16 cellular contexts compared by ENCODE assay signal in genomic region chr7:99311702-99312101, GRCh38. TPM values are rescaled to one million over a fixed set of nuclear protein-coding genes. Genes with fewer than 3 reads are reported as not detected.
A peak's percentile ranks its signal among the peaks of the same experiment; 100 is the strongest.
DNase-seq lines count a peak whose midpoint lies in the region; ATAC-seq, FAIRE-seq and TF ChIP-seq lines count a peak whose summit lies in the region.
"Had no signal": no experiment of that assay in that cellular context is flagged by ENCODE, and none has a peak within 500 bp of the region (broad histone marks: within the 10 kb centered on the region; RNA-seq: fewer than 3 reads in every experiment).

No MANE protein-coding gene starts in this region.

- H3K4me1 ChIP-seq in IMR-90 (ENCODE audit: control insufficient read depth, insufficient read depth, low read length), result no peaks in the 10 kb centered on the region
- H3K4me1 ChIP-seq in osteoblast (ENCODE audit: insufficient read depth, low read length), result peaks cover 4% of the 10 kb centered on the region

- no peak overlapping the region for H2BK20ac ChIP-seq in IMR-90 (ENCODE audit: low read depth, low read length)

- H3K4me3 ChIP-seq in IMR-90 (ENCODE audit: insufficient read depth, low read depth, low read length) (no peak overlapping the region), bronchial epithelial cell (ENCODE audit: low read depth, low read length) (no peak overlapping the region), osteoblast (ENCODE audit: insufficient read depth, low read length) (no peak overlapping the region)
- H3K4me3 ChIP-seq: BLaER1 had no signal

- H3K9me1 ChIP-seq in IMR-90 (ENCODE audit: insufficient read depth, low read length), result peaks cover 2% of the 10 kb centered on the region; the same call in 1 of the 2 replicates

- no peaks in the 10 kb centered on the region for H3K79me1 ChIP-seq in IMR-90 (ENCODE audit: low read depth in 1 of 2, low read length in 2 of 2)

- 80% methylated on average over 1 of the region's 9 CpGs; no CpG with 5 or more reads in 1 of the 2 experiments for WGBS in IMR-90 (ENCODE audit: extremely low coverage in 2 of 2, insufficient read length in 1 of 2), 2 experiments

- no peak overlapping the region for H2BK5ac ChIP-seq in IMR-90 (ENCODE audit: low read depth, low read length, poor library complexity, severe bottlenecking)

- H3K14ac ChIP-seq in IMR-90 (replicated peaks; ENCODE audit: low read depth, low read length), result no peak overlapping the region

- H3K23ac ChIP-seq in IMR-90 (ENCODE audit: low read depth, low read length), result no peak overlapping the region

- no peak for TF ChIP-seq POLR2A in IMR-90 (IDR thresholded peaks at IDR 0.05; ENCODE audit: low read depth, low read length)

- H2BK15ac ChIP-seq in IMR-90 (ENCODE audit: low read depth, low read length), result no peak overlapping the region

- DNase-seq in ELR (ENCODE audit: low read depth) (peak; percentile 23), IMR-90 (no peak), bronchial epithelial cell (ENCODE audit: low read depth) (peak; percentile 34), kidney tubule cell (ENCODE audit: low spot score) (peak; percentile 21), HUDEP-2 (lab: John Stamatoyannopoulos, UW; ENCODE audit: unreplicated experiment in 76 of 76) (no peak), DMS153 treated with DMSO at 0.1 percent for 48 hours (lab: John Stamatoyannopoulos, UW; ENCODE audit: unreplicated experiment) (no peak), osteoblast (ENCODE audit: insufficient read length, low spot score, missing footprints) (no peak)
- DNase-seq: CD8-positive, alpha-beta memory T cell; H9; NCI-H1436 treated with DMSO at 0.1 percent for 48 hours; NCI-H2081 treated with DMSO at 0.1 percent for 48 hours; NCI-H524 treated with DMSO at 0.1 percent for 48 hours had no signal

- dilution Hi-C loops in IMR-90 (cut with HindIII; ENCODE audit: low sequenced_read_pairs, unreplicated experiment), result no loop called here

- POLR2A ChIA-PET in IMR-90 (lab: Charles Lee; ENCODE audit: unreplicated experiment), result no interaction called here

- no peak for TF ChIP-seq RAD21 in IMR-90 (IDR thresholded peaks at IDR 0.05; ENCODE audit: low read length)

- no peak overlapping the region for H3K18ac ChIP-seq in IMR-90 (ENCODE audit: low read depth, low read length)

- ATAC-seq in IMR-90 (ENCODE audit: low read depth), result peak; percentile 42
- ATAC-seq: Right ventricle myocardium inferior had no signal

- no peak overlapping the region for H4K8ac ChIP-seq in IMR-90 (ENCODE audit: low read depth in 2 of 2, low read length in 2 of 2)

- H3K27me3 ChIP-seq in IMR-90 (ENCODE audit: control insufficient read depth, insufficient read depth, low read length), result no peaks in the 10 kb centered on the region
- no peaks in the 10 kb centered on the region for H3K27me3 ChIP-seq in bronchial epithelial cell (ENCODE audit: control insufficient read depth, insufficient read depth, low read length)
- H3K27me3 ChIP-seq in osteoblast (ENCODE audit: insufficient read depth, low read length), result no peaks in the 10 kb centered on the region
- H3K27me3 ChIP-seq: BLaER1 had no signal

- H3K79me2 ChIP-seq in osteoblast (ENCODE audit: insufficient read depth, low read length), result no peaks in the 10 kb centered on the region

- H3K36me3 ChIP-seq in IMR-90 (ENCODE audit: control insufficient read depth, insufficient read depth, low read length) (no peaks in the 10 kb centered on the region), bronchial epithelial cell (ENCODE audit: control insufficient read depth, insufficient read depth, low read length) (no peaks in the 10 kb centered on the region), osteoblast (ENCODE audit: insufficient read depth, low read length) (no peaks in the 10 kb centered on the region)
- H3K36me3 ChIP-seq: BLaER1 had no signal

- H3K9ac ChIP-seq in IMR-90 (ENCODE audit: low read depth, low read length), result no peak overlapping the region
- H3K9ac ChIP-seq: BLaER1 had no signal

- intact Hi-C loops in IMR-90 (cut with micrococcal nuclease), result no loop called here

- H4K91ac ChIP-seq in IMR-90 (ENCODE audit: insufficient read depth, low read depth, low read length), result no peak overlapping the region

- no peaks in the 10 kb centered on the region for H4K20me1 ChIP-seq in IMR-90 (ENCODE audit: insufficient read depth, low read length)
- H4K20me1 ChIP-seq in osteoblast (ENCODE audit: insufficient read depth, low read length), result no peaks in the 10 kb centered on the region
- H4K20me1 ChIP-seq: BLaER1 had no signal

- H2AK9ac ChIP-seq in IMR-90 (replicated peaks; ENCODE audit: low read depth, low read length, poor library complexity), result no peak overlapping the region

- no peak overlapping the region for H3K27ac ChIP-seq in IMR-90 (ENCODE audit: insufficient read depth, low read length)
- H3K27ac ChIP-seq in osteoblast (ENCODE audit: low read depth, low read length), result no peak overlapping the region

- H3K4ac ChIP-seq in IMR-90 (ENCODE audit: low read depth, low read length), result no peak overlapping the region

- no peak overlapping the region for H3K4me2 ChIP-seq in IMR-90 (ENCODE audit: low read depth, low read length)
- no peak overlapping the region for H3K4me2 ChIP-seq in osteoblast (ENCODE audit: insufficient read depth, low read length)

- no peak for FAIRE-seq in bronchial epithelial cell (lab: Jason Lieb, UNC)

- CTCF ChIA-PET in IMR-90 (lab: Yijun Ruan, JAX), result interaction anchor here (1.1 to 1.8 kb wide), 2 partner anchors 174 to 271 kb away, joined by 3 to 6 read pairs; no protein-coding TSS in a partner anchor

- no TSS peak for BruUV-seq in IMR-90 (replicated peaks; lab: Mats Ljungman, UMichigan)

- H2AK5ac ChIP-seq in IMR-90 (ENCODE audit: low read depth, low read length), result peak overlapping the region; percentile 78

- no peak overlapping the region for H3K56ac ChIP-seq in IMR-90 (ENCODE audit: extremely low read depth, insufficient read depth, low read length)

- H3K9me3 ChIP-seq in IMR-90 (ENCODE audit: control insufficient read depth, insufficient read depth, low read length) (peaks cover 7% of the 10 kb centered on the region), osteoblast (ENCODE audit: low read depth, low read length) (no peaks in the 10 kb centered on the region)

- no peak overlapping the region for H2BK120ac ChIP-seq in IMR-90 (ENCODE audit: low read depth, low read length)

- H2AFZ ChIP-seq in IMR-90 (replicated peaks; ENCODE audit: low read length, poor library complexity) (no peak overlapping the region), osteoblast (ENCODE audit: low read length) (no peak overlapping the region)

- in situ Hi-C loops in IMR-90 (cut with MboI; ENCODE audit: low sequenced_read_pairs), result no loop called here

- no peak overlapping the region for H4K5ac ChIP-seq in IMR-90 (ENCODE audit: low read depth, low read length)

- no peak for TF ChIP-seq CTCF in IMR-90 (conservative IDR thresholded peaks at IDR 0.05; ENCODE audit: low read depth, low read length)
- peak; percentile 13 for TF ChIP-seq CTCF in bronchial epithelial cell (IDR thresholded peaks at IDR 0.05; ENCODE audit: insufficient read depth, low read length, severe bottlenecking)
- TF ChIP-seq CTCF in osteoblast (IDR thresholded peaks at IDR 0.05; ENCODE audit: extremely low read depth, low read depth, low read length), result no peak

TF ChIP-seq in IMR-90, 13 proteins besides CTCF, POLR2A, EP300 and RAD21:
- TF ChIP-seq ELK1 (IDR thresholded peaks at IDR 0.05; ENCODE audit: borderline replicate concordance, low read depth, low read length), result no peak
- no peak for TF ChIP-seq BHLHE40 (IDR thresholded peaks at IDR 0.05; ENCODE audit: low read depth, low read length)
- no peak for TF ChIP-seq CHD1 (IDR thresholded peaks at IDR 0.05; ENCODE audit: low read depth, low read length)
- no peak for TF ChIP-seq FOS (IDR thresholded peaks at IDR 0.05; ENCODE audit: low read depth, low read length)
- TF ChIP-seq MAFK (IDR thresholded peaks at IDR 0.05; ENCODE audit: low read depth, low read length), result no peak
- no peak for TF ChIP-seq MAZ (IDR thresholded peaks at IDR 0.05; ENCODE audit: borderline replicate concordance, low read depth, low read length)
- no peak for TF ChIP-seq RCOR1 (IDR thresholded peaks at IDR 0.05; ENCODE audit: insufficient replicate concordance, low read length)
- no peak for TF ChIP-seq MXI1 (IDR thresholded peaks at IDR 0.05; ENCODE audit: borderline replicate concordance, low read depth, low read length)
- no peak for TF ChIP-seq NFE2L2 (IDR thresholded peaks at IDR 0.05; ENCODE audit: low read depth, low read length)
- TF ChIP-seq SMC3 (IDR thresholded peaks at IDR 0.05; ENCODE audit: low read depth, low read length), result no peak
- TF ChIP-seq USF2 (IDR thresholded peaks at IDR 0.05; ENCODE audit: low read depth, low read length), result no peak
- TF ChIP-seq CEBPB (IDR thresholded peaks at IDR 0.05; ENCODE audit: low read depth, low read length), result no peak

RNA-seq across cellular contexts. Expression of gene ARPC1A, which starts 14.0 kb away (rescaled TPM):
- total RNA-seq in IMR-90 (2012; rRNA removed), result 321 and 327 TPM in 2 replicates
- 253 and 260 TPM in 2 replicates for polyA plus RNA-seq in IMR-90 (2012; rRNA removed)
- polyA plus RNA-seq in IMR-90 (2012; cell fraction: cytosol; rRNA removed), result 307 and 343 TPM in 2 replicates
- polyA plus RNA-seq in IMR-90 (2012; cell fraction: nucleus; rRNA removed; ENCODE audit: low replicate concordance), result 103 and 113 TPM in 2 replicates
- total RNA-seq in bronchial epithelial cell, result 234 and 269 TPM in 2 replicates
- total RNA-seq in osteoblast, result 132 and 158 TPM in 2 replicates

RNA-seq across cellular contexts. Expression of gene MYH16, which starts 39.1 kb away (rescaled TPM):
- total RNA-seq in IMR-90 (2012; rRNA removed) (0.18 and 0.28 TPM in 2 replicates), bronchial epithelial cell (0.26 and 0.53 TPM in 2 replicates), osteoblast (under 0.01 TPM in 1 of 2 replicates, not detected in the other)
- polyA plus RNA-seq in IMR-90 (2012; rRNA removed), result 0.03 and 0.09 TPM in 2 replicates
- polyA plus RNA-seq in IMR-90 (2012; cell fraction: cytosol; rRNA removed), result 0.02 and 0.09 TPM in 2 replicates
- polyA plus RNA-seq in IMR-90 (2012; cell fraction: nucleus; rRNA removed; ENCODE audit: low replicate concordance), result 0.03 and 0.04 TPM in 2 replicates
- total RNA-seq: CD8-positive, alpha-beta memory T cell; H9; LHCN-M2; Right ventricle myocardium inferior had no signal
- polyA plus RNA-seq: CD8-positive, alpha-beta memory T cell; IgD-negative memory B cell had no signal

Comparison
In these comparisons a context has a peak if more than half of its experiments do, and no peak if none do; other contexts are left out.
1. DNase-seq: peak in ELR (single experiment), bronchial epithelial cell (single experiment) and kidney tubule cell (single experiment); none in IMR-90 (single experiment), HUDEP-2 (0 of 76), DMS153 treated with DMSO at 0.1 percent for 48 hours (single experiment) and osteoblast (single experiment).